In genomic region chr20:35506872-35507638, GRCh38 we compare ENCODE assay signal across 1 cellular context.
TF ChIP-seq lines count a peak whose summit lies in the region.

No MANE protein-coding gene starts in this region.

TF ChIP-seq in endothelial cell of umbilical vein, 7 proteins besides CTCF, POLR2A, EP300 and RAD21:
- TF ChIP-seq MAX (IDR thresholded peaks at IDR 0.05; ENCODE audit: insufficient read depth, insufficient read length) (no peak), MYC (IDR thresholded peaks at IDR 0.05; ENCODE audit: low read depth, low read length) (no peak), EZH2 (IDR thresholded peaks at IDR 0.05; ENCODE audit: borderline replicate concordance, low read depth, low read length, severe bottlenecking) (no peak), GATA2 (IDR thresholded peaks at IDR 0.05; ENCODE audit: insufficient read depth, insufficient read length, low read depth, low read length) (no peak), FOS (IDR thresholded peaks at IDR 0.05; ENCODE audit: borderline replicate concordance, insufficient read depth, low read length) (no peak), POLR2AphosphoS5 (IDR thresholded peaks at IDR 0.05; ENCODE audit: insufficient read depth, low read depth, low read length) (no peak), JUN (IDR thresholded peaks at IDR 0.05; ENCODE audit: borderline replicate concordance, insufficient read depth, insufficient read length, low read depth) (no peak)
